15 cellular contexts compared by ENCODE assay signal in genomic region chr3:160953681-160954080, GRCh38.
DNase-seq lines count a peak whose midpoint lies in the region; FAIRE-seq and TF ChIP-seq lines count a peak whose summit lies in the region.
"Had no signal": no experiment of that assay in that cellular context is flagged by ENCODE, and none has a peak within 500 bp of the region (broad histone marks: within the 10 kb centered on the region; RNA-seq: fewer than 3 reads in every experiment).

No MANE protein-coding gene starts in this region.

- DNase-seq in DMS 273 (lab: John Stamatoyannopoulos, UW; ENCODE audit: unreplicated experiment): peak; percentile 86
- peak; percentile 17 to 67 for DNase-seq in NCI-H446 (lab: John Stamatoyannopoulos, UW)
- DNase-seq in astrocyte of the hippocampus (ENCODE audit: low read depth, low spot score): peak; percentile 71
- peak; percentile 60 for DNase-seq in endothelial cell of umbilical vein (ENCODE audit: low read depth, low spot score)
- no peak for DNase-seq in islet precursor cell
- no peak for DNase-seq in Peyer's patch
- no peak for DNase-seq in AG20443 (ENCODE audit: low spot score)
- DNase-seq: 8988T; CD4-positive, alpha-beta T cell; DMS53; HCEC 1CT; HFFc6 had no signal

- H3K9ac ChIP-seq in endothelial cell of umbilical vein (replicated peaks; ENCODE audit: extremely low read depth, insufficient read depth, low read length): no peak overlapping the region

- H3K9me3 ChIP-seq in endothelial cell of umbilical vein (replicated peaks; ENCODE audit: control insufficient read depth, insufficient read depth, low read length) (no peaks in the 10 kb centered on the region), Peyer's patch (no peaks in the 10 kb centered on the region)

- no peaks in the 10 kb centered on the region for H3K79me2 ChIP-seq in endothelial cell of umbilical vein (ENCODE audit: control insufficient read depth, insufficient read depth, low read length)

- H4K20me1 ChIP-seq in endothelial cell of umbilical vein (replicated peaks; ENCODE audit: control insufficient read depth, extremely low read depth, insufficient read depth, low read length): no peaks in the 10 kb centered on the region

- TF ChIP-seq CTCF in endothelial cell of umbilical vein (IDR thresholded peaks at IDR 0.05; ENCODE audit: extremely low read depth in 1 of 2, insufficient read depth in 1 of 2, low read depth in 1 of 2, low read length in 2 of 2) (no peak), Peyer's patch (IDR thresholded peaks at IDR 0.05) (no peak)

- H3K27me3 ChIP-seq in endothelial cell of umbilical vein (ENCODE audit: control insufficient read depth in 2 of 2, insufficient read depth in 2 of 2, low read length in 2 of 2) (no peaks in the 10 kb centered on the region), Peyer's patch (no peaks in the 10 kb centered on the region)

- CTCF ChIA-PET in endothelial cell of umbilical vein (lab: Charles Lee): interaction anchor here (1.2 kb wide), 1 partner anchor 12 kb away, joined by 3 read pairs; no protein-coding TSS in a partner anchor

- dilution Hi-C loops in endothelial cell of umbilical vein (cut with MboI; ENCODE audit: extremely low pct_ligation_motif_present, low sequenced_read_pairs): no loop called here

- no TSS peak for BruUV-seq in endothelial cell of umbilical vein (replicated peaks; lab: Mats Ljungman, UMichigan)

- H3K36me3 ChIP-seq in endothelial cell of umbilical vein (ENCODE audit: control insufficient read depth in 2 of 2, extremely low read depth in 1 of 2, insufficient read depth in 2 of 2, low read length in 2 of 2) (no peaks in the 10 kb centered on the region), Peyer's patch (no peaks in the 10 kb centered on the region)

- H3K4me2 ChIP-seq in endothelial cell of umbilical vein (ENCODE audit: insufficient read depth, low read length): no peak overlapping the region

- H3K4me1 ChIP-seq in endothelial cell of umbilical vein (ENCODE audit: control insufficient read depth, extremely low read depth, insufficient read depth, low read length) (no peaks in the 10 kb centered on the region), Peyer's patch (no peaks in the 10 kb centered on the region)

- no peaks in the 10 kb centered on the region for H3K9me1 ChIP-seq in endothelial cell of umbilical vein (replicated peaks; ENCODE audit: control insufficient read depth, extremely low read depth, insufficient read depth, low read length)

- H2AFZ ChIP-seq in endothelial cell of umbilical vein (ENCODE audit: low read depth, low read length): no peak overlapping the region

- intact Hi-C loops in endothelial cell of umbilical vein (cut with micrococcal nuclease): loop anchor here (5.0 kb wide), 1 partner anchor 154 kb away; the partner anchor contains the start of gene B3GALNT1

- no peak overlapping the region for H3K4me3 ChIP-seq in endothelial cell of umbilical vein (replicated peaks in 1 of 3; ENCODE audit: insufficient read depth in 1 of 3, low read depth in 1 of 3, low read length in 3 of 3)
- H3K4me3 ChIP-seq in Peyer's patch: no peak overlapping the region

- TF ChIP-seq POLR2A in endothelial cell of umbilical vein (IDR thresholded peaks at IDR 0.05; ENCODE audit: low read depth, low read length): no peak
- no peak for TF ChIP-seq POLR2A in Peyer's patch (IDR thresholded peaks at IDR 0.05)

- H3K27ac ChIP-seq in endothelial cell of umbilical vein (ENCODE audit: insufficient read depth, low read depth, low read length): no peak overlapping the region
- no peak overlapping the region for H3K27ac ChIP-seq in Peyer's patch
- H3K27ac ChIP-seq: HL-60 had no signal

- no peak for FAIRE-seq in endothelial cell of umbilical vein (lab: Jason Lieb, UNC)
- FAIRE-seq: D721Med, H1 had no signal

- POLR2A ChIA-PET in endothelial cell of umbilical vein (lab: Charles Lee): no interaction called here

TF ChIP-seq in endothelial cell of umbilical vein, 7 proteins besides CTCF, POLR2A, EP300 and RAD21:
- TF ChIP-seq POLR2AphosphoS5 (IDR thresholded peaks at IDR 0.05; ENCODE audit: insufficient read depth, low read depth, low read length) (no peak), FOS (IDR thresholded peaks at IDR 0.05; ENCODE audit: borderline replicate concordance, insufficient read depth, low read length) (no peak), EZH2 (IDR thresholded peaks at IDR 0.05; ENCODE audit: borderline replicate concordance, low read depth, low read length, severe bottlenecking) (no peak), MAX (IDR thresholded peaks at IDR 0.05; ENCODE audit: insufficient read depth, insufficient read length) (no peak), GATA2 (IDR thresholded peaks at IDR 0.05; ENCODE audit: insufficient read depth, insufficient read length, low read depth, low read length) (no peak), MYC (IDR thresholded peaks at IDR 0.05; ENCODE audit: low read depth, low read length) (no peak), JUN (IDR thresholded peaks at IDR 0.05; ENCODE audit: borderline replicate concordance, insufficient read depth, insufficient read length, low read depth) (no peak)

Comparison
In these comparisons a context has a peak if more than half of its experiments do, and no peak if none do; other contexts are left out.
1. DNase-seq: peak in DMS 273 (single experiment), NCI-H446 (2 of 2), astrocyte of the hippocampus (single experiment) and endothelial cell of umbilical vein (single experiment); none in islet precursor cell (single experiment), Peyer's patch (0 of 3) and AG20443 (single experiment).